17 cellular contexts compared by ENCODE assay signal in genomic region chr20:50977066-50978045, GRCh38. TPM values are rescaled to one million over a fixed set of nuclear protein-coding genes. Genes with fewer than 3 reads are reported as not detected.
DNase-seq lines count a peak whose midpoint lies in the region; ATAC-seq, FAIRE-seq and TF ChIP-seq lines count a peak whose summit lies in the region.
"Had no signal": no experiment of that assay in that cellular context is flagged by ENCODE, and none has a peak within 500 bp of the region (broad histone marks: within the 10 kb centered on the region; RNA-seq: fewer than 3 reads in every experiment).

No MANE protein-coding gene starts in this region.

- H3K27me3 ChIP-seq in RWPE2 (ENCODE audit: insufficient read depth, poor library complexity, severe bottlenecking) = no peaks in the 10 kb centered on the region
- no peaks in the 10 kb centered on the region for H3K27me3 ChIP-seq in trophoblast cell (ENCODE audit: insufficient read depth, low read length)

- peaks cover 19% of the 10 kb centered on the region for H3K4me1 ChIP-seq in RWPE2 (ENCODE audit: insufficient read depth, poor library complexity, severe bottlenecking)
- H3K4me1 ChIP-seq in trophoblast cell (ENCODE audit: control insufficient read depth in 1 of 2, insufficient read depth in 2 of 2, low read length in 2 of 2) = peaks cover 0 to 5% of the 10 kb centered on the region in 2 experiments

- no CpG with 5 or more reads among the region's 22 CpGs for WGBS in trophoblast cell (ENCODE audit: extremely low coverage, insufficient coverage, insufficient read length)

- H3K27ac ChIP-seq in RWPE2 (ENCODE audit: poor library complexity, severe bottlenecking) = no peak overlapping the region
- H3K27ac ChIP-seq in trophoblast cell (ENCODE audit: low read depth, low read length) = no peak overlapping the region

- no peak overlapping the region for H4K91ac ChIP-seq in trophoblast cell (ENCODE audit: low read depth, low read length)

- FAIRE-seq in HTR-8/SVneo (lab: Jason Lieb, UNC) (peak; percentile 76), urothelium cell line (lab: Jason Lieb, UNC) (no peak)
- FAIRE-seq: GM19239 had no signal

- H3K4me3 ChIP-seq in RWPE2 (ENCODE audit: severe bottlenecking) (no peak overlapping the region), trophoblast cell (ENCODE audit: low read depth, low read length) (no peak overlapping the region)

- H3K9me3 ChIP-seq in RWPE2 (ENCODE audit: severe bottlenecking) (no peaks in the 10 kb centered on the region), trophoblast cell (ENCODE audit: insufficient read depth, low read depth, low read length) (no peaks in the 10 kb centered on the region)

- no peak overlapping the region for H3K9ac ChIP-seq in trophoblast cell (ENCODE audit: low read length)

- no peaks in the 10 kb centered on the region for H3K79me1 ChIP-seq in trophoblast cell (ENCODE audit: low read length)

- H3K4me1 Mint-ChIP-seq in glutamatergic neuron (ENCODE audit: low read depth, unreplicated experiment) = peaks cover 26% of the 10 kb centered on the region

- H3K18ac ChIP-seq in trophoblast cell (ENCODE audit: low read length) = no peak overlapping the region

- H3K14ac ChIP-seq in trophoblast cell (ENCODE audit: low read length) = no peak overlapping the region

- H2AK5ac ChIP-seq in trophoblast cell (ENCODE audit: low read length) = no peak overlapping the region

- peaks cover 5% of the 10 kb centered on the region for H3K36me3 Mint-ChIP-seq in glutamatergic neuron (ENCODE audit: unreplicated experiment)

- no peak for DNase-seq in HTR-8/SVneo (ENCODE audit: insufficient read length, low spot score)
- DNase-seq in RWPE2 (ENCODE audit: low spot score) = peak; percentile 72
- DNase-seq in glutamatergic neuron = peak; percentile 32
- peak; percentile 49 to 60 for DNase-seq in trophoblast cell
- no peak for DNase-seq in KBM-7
- DNase-seq in UCSD-AML1 (lab: John Stamatoyannopoulos, UW; ENCODE audit: unreplicated experiment) = no peak
- DNase-seq in urothelium cell line (ENCODE audit: low spot score) = no peak
- DNase-seq: ACHN, AML-193, DMS53, NCI-H1436, NCI-H2081, NCI-H226, NCI-H524 treated with DMSO at 0.1 percent for 48 hours, SHP77 had no signal

- H3K27me3 Mint-ChIP-seq in glutamatergic neuron (ENCODE audit: unreplicated experiment) = peaks cover 10% of the 10 kb centered on the region

- no peak overlapping the region for H4K8ac ChIP-seq in trophoblast cell (ENCODE audit: low read depth, low read length)

- peak overlapping the region; percentile 79 for H3K4me3 Mint-ChIP-seq in glutamatergic neuron (ENCODE audit: unreplicated experiment)

- H3K4ac ChIP-seq in trophoblast cell (ENCODE audit: low read depth, low read length) = no peak overlapping the region

- H2AFZ ChIP-seq in trophoblast cell (ENCODE audit: insufficient read depth, low read length, poor library complexity) = no peak overlapping the region

- no peak overlapping the region for H3K23ac ChIP-seq in trophoblast cell (ENCODE audit: low read length)

- H3K4me2 ChIP-seq in trophoblast cell (ENCODE audit: low read length) = no peak overlapping the region

- H3K36me3 ChIP-seq in RWPE2 (ENCODE audit: low read depth) = no peaks in the 10 kb centered on the region
- H3K36me3 ChIP-seq in trophoblast cell (ENCODE audit: control insufficient read depth in 1 of 2, insufficient read depth in 2 of 2, low read length in 2 of 2) = no peaks in the 10 kb centered on the region

- peaks cover 10% of the 10 kb centered on the region for H3K9me3 Mint-ChIP-seq in glutamatergic neuron (ENCODE audit: unreplicated experiment)

- H3K79me2 ChIP-seq in trophoblast cell (ENCODE audit: control insufficient read depth, insufficient read depth, low read length, poor library complexity) = no peaks in the 10 kb centered on the region

- H2BK120ac ChIP-seq in trophoblast cell (ENCODE audit: insufficient read depth, low read length, poor library complexity) = no peak overlapping the region

- peak overlapping the region; percentile 92 for H3K27ac Mint-ChIP-seq in glutamatergic neuron (ENCODE audit: unreplicated experiment)

- ATAC-seq in RWPE2 (ENCODE audit: low read depth) = no peak
- ATAC-seq: Panc1 had no signal

- H4K12ac ChIP-seq in trophoblast cell (ENCODE audit: low read depth, low read length) = no peak overlapping the region

- H2BK12ac ChIP-seq in trophoblast cell (ENCODE audit: low read length) = no peak overlapping the region

- in situ Hi-C loops in KBM-7 (cut with MboI; ENCODE audit: low pct_unique_long_range_greater_than_20kb, low sequenced_read_pairs) = loop anchor here (25.0 kb wide), 1 partner anchor 335 kb away; no protein-coding TSS in a partner anchor

- TF ChIP-seq CTCF in RWPE2 (IDR thresholded peaks at IDR 0.05; ENCODE audit: poor library complexity, severe bottlenecking) (no peak), glutamatergic neuron (IDR thresholded peaks at IDR 0.05; ENCODE audit: partially characterized antibody, unreplicated experiment) (peak; percentile 32)

- no peak overlapping the region for H2BK5ac ChIP-seq in trophoblast cell (ENCODE audit: low read depth, low read length, poor library complexity)

RNA-seq across cellular contexts. Expression of gene MOCS3, which starts 18.7 kb away (rescaled TPM):
- 4.1 TPM for total RNA-seq in glutamatergic neuron (ENCODE audit: unreplicated experiment)
- 2.7 and 2.9 TPM in 2 replicates for polyA plus RNA-seq in trophoblast cell (2013)

RNA-seq across cellular contexts. Expression of gene DPM1, which starts 19.0 kb away (rescaled TPM):
- total RNA-seq in glutamatergic neuron (ENCODE audit: unreplicated experiment) = 31.9 TPM
- polyA plus RNA-seq in trophoblast cell (2013) = 79.3 and 82.1 TPM in 2 replicates

RNA-seq across cellular contexts. Expression of gene KCNG1, which starts 45.6 kb away (rescaled TPM):
- 3.6 TPM for total RNA-seq in glutamatergic neuron (ENCODE audit: unreplicated experiment)
- 11.5 and 12.7 TPM in 2 replicates for polyA plus RNA-seq in trophoblast cell (2013)

RNA-seq across cellular contexts. Expression of gene ADNP, which starts 46.1 kb away (rescaled TPM):
- 139 TPM for total RNA-seq in glutamatergic neuron (ENCODE audit: unreplicated experiment)
- polyA plus RNA-seq in trophoblast cell (2013) = 89.6 and 91.5 TPM in 2 replicates

Comparison
In these comparisons a context has a peak if more than half of its experiments do, and no peak if none do; other contexts are left out.
1. DNase-seq: peak in RWPE2 (single experiment), glutamatergic neuron (single experiment) and trophoblast cell (2 of 2); none in HTR-8/SVneo (single experiment), KBM-7 (single experiment), UCSD-AML1 (single experiment) and urothelium cell line (single experiment).